In genomic region chr2:56184500-56184996, GRCh38 we compare ENCODE assay signal across 8 cellular contexts. TPM values are rescaled to one million over a fixed set of nuclear protein-coding genes. Genes with fewer than 3 reads are reported as not detected.
DNase-seq lines count a peak whose midpoint lies in the region; ATAC-seq, FAIRE-seq and TF ChIP-seq lines count a peak whose summit lies in the region.

No MANE protein-coding gene starts in this region.

- FAIRE-seq in endothelial cell of umbilical vein (lab: Jason Lieb, UNC), result no peak

- no peaks in the 10 kb centered on the region for H3K9me1 ChIP-seq in endothelial cell of umbilical vein (replicated peaks; ENCODE audit: control insufficient read depth, extremely low read depth, insufficient read depth, low read length)

- CTCF ChIA-PET in endothelial cell of umbilical vein (lab: Charles Lee), result interaction anchor here (0.6 to 4.8 kb wide), 10 partner anchors 33 to 1331 kb away, joined by 3 to 115 read pairs (median 6); no protein-coding TSS in a partner anchor

- dilution Hi-C loops in endothelial cell of umbilical vein (cut with MboI; ENCODE audit: extremely low pct_ligation_motif_present, low sequenced_read_pairs), result no loop called here

- DNase-seq in stimulated activated CD4-positive, alpha-beta T cell treated with anti-CD3 and anti-CD28 coated beads, Interleukin-15, amount 100 ng/mL, for 24 hours, result peak; percentile 19
- no peak for DNase-seq in stimulated activated CD4-positive, alpha-beta T cell treated with anti-CD3 and anti-CD28 coated beads, Interleukin-2, amount 100 ng/mL, for 48 hours
- DNase-seq in NCI-H2171 treated with DMSO at 0.1 percent for 48 hours (lab: John Stamatoyannopoulos, UW) (peak; percentile 41), endothelial cell of umbilical vein (ENCODE audit: low read depth, low spot score) (peak; percentile 46), neural progenitor cell (ENCODE audit: low spot score) (peak; percentile 73), OCI-M1 (lab: John Stamatoyannopoulos, UW) (no peak), NCI-H2107 treated with DMSO at 0.1 percent for 48 hours (lab: John Stamatoyannopoulos, UW; ENCODE audit: unreplicated experiment) (no peak)

- H3K4me3 ChIP-seq in endothelial cell of umbilical vein (replicated peaks in 1 of 3; ENCODE audit: insufficient read depth in 1 of 3, low read depth in 1 of 3, low read length in 3 of 3) (peak overlapping the region; percentile 50 to 92 (median 84)), neural progenitor cell (peak overlapping the region; percentile 68)

- H3K36me3 Mint-ChIP-seq in neural progenitor cell, result no peaks in the 10 kb centered on the region

- peak overlapping the region; percentile 46 for H3K9ac ChIP-seq in endothelial cell of umbilical vein (replicated peaks; ENCODE audit: extremely low read depth, insufficient read depth, low read length)
- H3K9ac ChIP-seq in neural progenitor cell, result no peak overlapping the region

- H2AFZ ChIP-seq in endothelial cell of umbilical vein (ENCODE audit: low read depth, low read length) (peak overlapping the region; percentile 52), neural progenitor cell (replicated peaks) (peak overlapping the region; percentile 83)

- peaks cover 16% of the 10 kb centered on the region for H3K4me1 ChIP-seq in endothelial cell of umbilical vein (ENCODE audit: control insufficient read depth, extremely low read depth, insufficient read depth, low read length)
- peaks cover 32% of the 10 kb centered on the region for H3K4me1 ChIP-seq in neural progenitor cell

- H3K27ac ChIP-seq in endothelial cell of umbilical vein (ENCODE audit: insufficient read depth, low read depth, low read length), result peak overlapping the region; percentile 14
- no peak overlapping the region for H3K27ac ChIP-seq in neural progenitor cell

- H3K27ac Mint-ChIP-seq in neural progenitor cell, result no peak overlapping the region

- H3K27me3 ChIP-seq in endothelial cell of umbilical vein (ENCODE audit: control insufficient read depth in 2 of 2, insufficient read depth in 2 of 2, low read length in 2 of 2) (no peaks in the 10 kb centered on the region), neural progenitor cell (peaks cover 98% of the 10 kb centered on the region)

- no peaks in the 10 kb centered on the region for H3K36me3 ChIP-seq in endothelial cell of umbilical vein (ENCODE audit: control insufficient read depth in 2 of 2, extremely low read depth in 1 of 2, insufficient read depth in 2 of 2, low read length in 2 of 2)
- no peaks in the 10 kb centered on the region for H3K36me3 ChIP-seq in neural progenitor cell

- no TSS peak for BruUV-seq in endothelial cell of umbilical vein (replicated peaks; lab: Mats Ljungman, UMichigan)

- intact Hi-C loops in endothelial cell of umbilical vein (cut with micrococcal nuclease), result loop anchor here (2.0 to 10.0 kb wide), 5 partner anchors 340 to 1190 kb away; no protein-coding TSS in a partner anchor

- H3F3A ChIP-seq in neural progenitor cell (ENCODE audit: low read depth), result peaks cover 24% of the 10 kb centered on the region

- no peaks in the 10 kb centered on the region for H4K20me1 ChIP-seq in endothelial cell of umbilical vein (replicated peaks; ENCODE audit: control insufficient read depth, extremely low read depth, insufficient read depth, low read length)
- peaks cover 15% of the 10 kb centered on the region for H4K20me1 ChIP-seq in neural progenitor cell (ENCODE audit: low read depth)

- no peaks in the 10 kb centered on the region for H3K9me3 ChIP-seq in endothelial cell of umbilical vein (replicated peaks; ENCODE audit: control insufficient read depth, insufficient read depth, low read length)
- H3K9me3 ChIP-seq in neural progenitor cell (ENCODE audit: low read depth), result no peaks in the 10 kb centered on the region

- peak overlapping the region; percentile 90 for H3K4me3 Mint-ChIP-seq in neural progenitor cell

- TF ChIP-seq POLR2A in endothelial cell of umbilical vein (IDR thresholded peaks at IDR 0.05; ENCODE audit: low read depth, low read length), result no peak

- peaks cover 28% of the 10 kb centered on the region for H3K27me3 Mint-ChIP-seq in neural progenitor cell (ENCODE audit: insufficient read depth, low read depth)

- H3K79me2 ChIP-seq in endothelial cell of umbilical vein (ENCODE audit: control insufficient read depth, insufficient read depth, low read length), result peaks cover 13% of the 10 kb centered on the region
- H3K79me2 ChIP-seq in neural progenitor cell (ENCODE audit: low read depth), result no peaks in the 10 kb centered on the region

- H3K4me2 ChIP-seq in endothelial cell of umbilical vein (ENCODE audit: insufficient read depth, low read length) (peak overlapping the region; percentile 75), neural progenitor cell (peak overlapping the region; percentile 89)

- H3K4me1 Mint-ChIP-seq in neural progenitor cell, result peaks cover 26% of the 10 kb centered on the region

- POLR2A ChIA-PET in endothelial cell of umbilical vein (lab: Charles Lee), result no interaction called here

- no peak for TF ChIP-seq CTCF in endothelial cell of umbilical vein (IDR thresholded peaks at IDR 0.05; ENCODE audit: extremely low read depth in 1 of 2, insufficient read depth in 1 of 2, low read depth in 1 of 2, low read length in 2 of 2)
- no peak for TF ChIP-seq CTCF in neural progenitor cell (IDR thresholded peaks at IDR 0.05)

- ATAC-seq in GM21786 (IDR thresholded peaks at IDR 0.05; ENCODE audit: unreplicated experiment), result no peak

- H3K9me3 Mint-ChIP-seq in neural progenitor cell, result no peaks in the 10 kb centered on the region

TF ChIP-seq in endothelial cell of umbilical vein, 7 proteins besides CTCF, POLR2A, EP300 and RAD21:
- TF ChIP-seq EZH2 (IDR thresholded peaks at IDR 0.05; ENCODE audit: borderline replicate concordance, low read depth, low read length, severe bottlenecking) (no peak), FOS (IDR thresholded peaks at IDR 0.05; ENCODE audit: borderline replicate concordance, insufficient read depth, low read length) (no peak), GATA2 (IDR thresholded peaks at IDR 0.05; ENCODE audit: insufficient read depth, insufficient read length, low read depth, low read length) (no peak), MAX (IDR thresholded peaks at IDR 0.05; ENCODE audit: insufficient read depth, insufficient read length) (no peak), MYC (IDR thresholded peaks at IDR 0.05; ENCODE audit: low read depth, low read length) (no peak)

RNA-seq across cellular contexts. Expression of gene CCDC85A, which starts 0.8 kb away (rescaled TPM):
- total RNA-seq in endothelial cell of umbilical vein, result 10.4 and 16.9 TPM in 2 replicates
- 5.1 and 6.0 TPM in 2 replicates for polyA plus RNA-seq in endothelial cell of umbilical vein
- polyA plus RNA-seq in endothelial cell of umbilical vein (2011; cell fraction: cytosol; rRNA removed), result 5.5 and 7.1 TPM in 2 replicates
- polyA plus RNA-seq in endothelial cell of umbilical vein (2011; cell fraction: nucleus; rRNA removed), result 8.0 and 8.8 TPM in 2 replicates
- polyA plus RNA-seq in endothelial cell of umbilical vein (2012), result 5.5 and 9.0 TPM in 2 replicates
- 10.1 and 12.0 TPM in 2 replicates for polyA minus RNA-seq in endothelial cell of umbilical vein
- polyA minus RNA-seq in endothelial cell of umbilical vein (2011; cell fraction: cytosol; rRNA and poly(A)+ RNA removed), result not detected
- 22.0 and 38.6 TPM in 2 replicates for polyA minus RNA-seq in endothelial cell of umbilical vein (2011; cell fraction: nucleus; rRNA and poly(A)+ RNA removed)
- total RNA-seq in neural progenitor cell (ENCODE audit: low replicate concordance), result 0.34 and 0.43 TPM in 2 replicates

Comparison
In these comparisons a context has a peak if more than half of its experiments do, and no peak if none do; other contexts are left out.
1. DNase-seq: peak in stimulated activated CD4-positive, alpha-beta T cell treated with anti-CD3 and anti-CD28 coated beads, Interleukin-15, amount 100 ng/mL, for 24 hours (single experiment), NCI-H2171 treated with DMSO at 0.1 percent for 48 hours (single experiment), endothelial cell of umbilical vein (single experiment) and neural progenitor cell (single experiment); none in stimulated activated CD4-positive, alpha-beta T cell treated with anti-CD3 and anti-CD28 coated beads, Interleukin-2, amount 100 ng/mL, for 48 hours (0 of 2), OCI-M1 (single experiment) and NCI-H2107 treated with DMSO at 0.1 percent for 48 hours (single experiment).